ENCODE assay signal across 15 cellular contexts in the genomic region with DNA sequence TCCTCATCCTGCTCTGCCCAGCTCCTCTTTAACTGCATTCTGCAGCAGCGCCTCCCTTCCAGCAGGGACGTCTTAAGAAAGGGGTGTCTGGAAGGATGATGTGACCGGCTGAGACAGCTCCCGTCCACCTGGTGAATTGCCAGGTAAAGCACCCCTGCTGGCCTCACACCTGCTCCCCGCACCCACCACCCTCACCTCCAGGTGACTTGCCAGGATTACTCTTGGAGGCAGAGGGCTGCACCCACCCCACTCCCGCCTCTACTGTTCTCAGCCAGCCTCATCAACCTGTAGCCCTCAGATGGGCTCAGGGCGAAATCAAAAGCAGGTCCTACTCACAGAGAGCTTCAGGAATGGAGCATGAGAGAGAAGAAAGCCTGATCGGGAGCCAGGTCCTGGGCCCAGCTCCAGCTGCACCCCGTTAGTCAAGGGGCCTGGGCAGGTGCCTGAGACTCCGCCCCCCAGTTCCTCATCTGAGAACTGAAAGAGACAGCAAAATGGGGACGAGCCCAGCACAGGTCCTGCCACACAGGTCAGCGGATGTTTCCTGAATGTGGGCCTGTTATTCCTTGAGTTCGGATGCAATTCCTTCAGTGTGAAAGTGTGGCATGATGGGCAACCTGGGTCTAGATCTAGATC. TPM values are rescaled to one million over a fixed set of nuclear protein-coding genes. Genes with fewer than 3 reads are reported as not detected.
"Had no signal": no experiment of that assay in that cellular context is flagged by ENCODE, and none has a peak within 500 bp of the region (broad histone marks: within the 10 kb centered on the region; RNA-seq: fewer than 3 reads in every experiment).

No MANE protein-coding gene starts in this region.

- ATAC-seq: effector memory CD8-positive, alpha-beta T cell; T-helper 17 cell had no signal

- H3K9me3 ChIP-seq: ovary had no signal

- H3K27ac Mint-ChIP-seq: activated T-cell treated with anti-CD3 and anti-CD28 coated beads, Interleukin-2, amount 50 U/mL, for 24 hours; nephron progenitor cell; T-helper 17 cell had no signal

- H3K27me3 Mint-ChIP-seq: T-helper 17 cell had no signal

- H3K4me3 Mint-ChIP-seq: activated T-cell treated with anti-CD3 and anti-CD28 coated beads, Interleukin-2, amount 50 U/mL, for 24 hours; central memory CD8-positive, alpha-beta T cell; effector memory CD8-positive, alpha-beta T cell; nephron progenitor cell; T-helper 17 cell had no signal

- DNase-seq: activated CD4-positive, alpha-beta T cell treated with anti-CD3 and anti-CD28 coated beads, Interleukin-2, amount 50 U/mL, for 1 hour; activated T-cell treated with anti-CD3 and anti-CD28 coated beads, Interleukin-2, amount 50 U/mL, for 24 hours; effector memory CD8-positive, alpha-beta T cell; erythroblast; kidney glomerular epithelial cell; mammary epithelial cell; nephron progenitor cell; stomach had no signal

- H3K27ac ChIP-seq: hepatocyte, ovary, skin epidermis, stomach, thoracic aorta, vagina had no signal

- H3K4me3 ChIP-seq: hepatocyte, ovary, skin epidermis, stomach, thoracic aorta, vagina had no signal

- H3K36me3 ChIP-seq: ovary, stomach, thoracic aorta, vagina had no signal

- H3K27me3 ChIP-seq: hepatocyte, ovary, vagina had no signal

RNA-seq across cellular contexts. Expression of a gene that starts 27.6 kb away (rescaled TPM):
- total RNA-seq: hepatocyte, stomach, thoracic aorta, vagina had no signal
- polyA plus RNA-seq: hepatocyte, mammary epithelial cell had no signal
